In genomic region chr9:77649109-77649812, GRCh38 we compare ENCODE assay signal across 8 cellular contexts. TPM values are rescaled to one million over a fixed set of nuclear protein-coding genes. Genes with fewer than 3 reads are reported as not detected.
DNase-seq lines count a peak whose midpoint lies in the region; ATAC-seq and TF ChIP-seq lines count a peak whose summit lies in the region.

No MANE protein-coding gene starts in this region.

- H3K27me3 ChIP-seq in A673 (replicated peaks; ENCODE audit: insufficient read depth, low read depth, low read length, poor library complexity) = no peaks in the 10 kb centered on the region
- peaks cover 53% of the 10 kb centered on the region for H3K27me3 ChIP-seq in HUES64 (ENCODE audit: insufficient read depth, low read length)
- peaks cover 12% of the 10 kb centered on the region for H3K27me3 ChIP-seq in adrenal gland
- peaks cover 9% of the 10 kb centered on the region for H3K27me3 ChIP-seq in transverse colon

- H3K36me3 ChIP-seq in A673 (ENCODE audit: insufficient read depth, low read length, poor library complexity, severe bottlenecking) (no peaks in the 10 kb centered on the region), HUES64 (ENCODE audit: insufficient read depth, low read length) (no peaks in the 10 kb centered on the region), adrenal gland (replicated peaks in 1 of 2) (no peaks in the 10 kb centered on the region), transverse colon (no peaks in the 10 kb centered on the region)

- POLR2A ChIA-PET in A673 (lab: Charles Lee; ENCODE audit: low non-redundant PET) = no interaction called here

- no peak overlapping the region for H3K4me3 ChIP-seq in A673 (ENCODE audit: low read depth, low read length, poor library complexity, severe bottlenecking)
- peak overlapping the region; percentile 63 for H3K4me3 ChIP-seq in HUES64 (ENCODE audit: low read length)
- H3K4me3 ChIP-seq in adrenal gland = peak overlapping the region in 1 of 4 donors; percentile 64
- H3K4me3 ChIP-seq in transverse colon = peak overlapping the region in 3 of 4 donors; percentile 50 to 64 (median 60)

- no peak overlapping the region for H3K9ac ChIP-seq in HUES64 (ENCODE audit: low read depth, low read length)

- H3K27ac ChIP-seq in A673 (ENCODE audit: low read depth, low read length, poor library complexity, severe bottlenecking) (no peak overlapping the region), HUES64 (ENCODE audit: low read depth, low read length) (no peak overlapping the region), adrenal gland (peak overlapping the region in 2 of 5 donors; percentile 27 to 74), transverse colon (peak overlapping the region; percentile 75 to 84 (median 80))

- DNase-seq in A673 (ENCODE audit: low spot score) = peak; percentile 28
- no peak for DNase-seq in adrenal gland
- DNase-seq in iris pigment epithelial cell (ENCODE audit: low read depth) = peak; percentile 56
- DNase-seq in transverse colon = no peak
- no peak for DNase-seq in GM13977 (ENCODE audit: low spot score)
- no peak for DNase-seq in activated effector memory CD4-positive, alpha-beta T cell treated with anti-CD3 and anti-CD28 coated beads, Interleukin-2, amount 50 U/mL, for 16 hours

- no peak for ATAC-seq in HG03097 (IDR thresholded peaks at IDR 0.05; ENCODE audit: low FRiP score, unreplicated experiment)

- H3K4me1 ChIP-seq in A673 (ENCODE audit: insufficient read depth, low read length, poor library complexity, severe bottlenecking) (peaks cover 6% of the 10 kb centered on the region), HUES64 (ENCODE audit: insufficient read depth, low read length) (peaks cover 16% of the 10 kb centered on the region), adrenal gland (replicated peaks in 1 of 2) (peaks cover 0 to 11% of the 10 kb centered on the region in 2 donors), transverse colon (peaks cover 0 to 26% (median 11%) of the 10 kb centered on the region in 4 donors)

- TF ChIP-seq POLR2A in adrenal gland (IDR thresholded peaks at IDR 0.05) = no peak
- no peak for TF ChIP-seq POLR2A in transverse colon (IDR thresholded peaks at IDR 0.05)

- in situ Hi-C loops in transverse colon (cut with MboI; ENCODE audit: low pct_ligation_motif_present in 1 of 4, low pct_unique_long_range_greater_than_20kb in 1 of 4, low sequenced_read_pairs in 3 of 4) = loop anchor here in 1 of 4 donors (25.0 kb wide), 1 partner anchor 187 kb away; no protein-coding TSS in a partner anchor
- in situ Hi-C loops in GM13977 (cut with MboI; ENCODE audit: low pct_unique_long_range_greater_than_20kb, low sequenced_read_pairs, unreplicated experiment) = no loop called here

- WGBS in HUES64 = 48% methylated on average over 9 of the region's 10 CpGs
- 50 to 60% (median 55%) methylated on average over 10 of the region's 10 CpGs for WGBS in adrenal gland, 4 donors
- 43 to 44% methylated on average over 8 to 10 of the region's 10 CpGs for WGBS in transverse colon (ENCODE audit: low coverage in 1 of 2), 2 donors

- no peak for TF ChIP-seq EP300 in transverse colon (IDR thresholded peaks at IDR 0.05; ENCODE audit: low read depth)

- no TSS peak for BruUV-seq in A673 (replicated peaks; lab: Mats Ljungman, UMichigan)

- intact Hi-C loops in A673 (cut with micrococcal nuclease; ENCODE audit: unreplicated experiment) = no loop called here
- intact Hi-C loops in adrenal gland (cut with DNase I) = loop anchor here (10.0 kb wide), 2 partner anchors 194 to 214 kb away; no protein-coding TSS in a partner anchor
- intact Hi-C loops in transverse colon (cut with DNase I; ENCODE audit: low total_unique reads) = no loop called here

- H3K9me3 ChIP-seq in A673 (ENCODE audit: low read depth, low read length, poor library complexity, severe bottlenecking) (no peaks in the 10 kb centered on the region), HUES64 (ENCODE audit: insufficient read depth, low read depth, low read length) (no peaks in the 10 kb centered on the region), adrenal gland (replicated peaks in 1 of 3) (no peaks in the 10 kb centered on the region), transverse colon (no peaks in the 10 kb centered on the region)

- CTCF ChIA-PET in A673 (lab: Charles Lee) = no interaction called here

- TF ChIP-seq CTCF in A673 (conservative IDR thresholded peaks at IDR 0.05; ENCODE audit: low read depth, low read length) = peak; percentile 43
- peak; percentile 14 to 43 (median 32) for TF ChIP-seq CTCF in adrenal gland (IDR thresholded peaks at IDR 0.05)
- TF ChIP-seq CTCF in transverse colon (IDR thresholded peaks at IDR 0.05) = peak in 4 of 5 experiments; percentile 12 to 43 (median 34)
- TF ChIP-seq CTCF in GM13977 (IDR thresholded peaks at IDR 0.05; ENCODE audit: extremely low read depth, insufficient read depth, missing control alignments) = no peak

RNA-seq across cellular contexts. Expression of gene GNA14, which starts 1.1 kb away (rescaled TPM):
- total RNA-seq in A673 (2021) = 2.7 and 3.8 TPM in 2 replicates
- 6.9 TPM for polyA plus RNA-seq in HUES64 (2013, experiment 1 of 2)
- 8.7 TPM for polyA plus RNA-seq in HUES64 (2013, experiment 2 of 2)
- 10 to 100 TPM in 1 of 8 donors, 1 to 10 TPM in 7; 2.4 to 11.9 (median 5.8) TPM for total RNA-seq in adrenal gland
- 1 to 10 TPM; 1.9 to 3.0 (median 2.5) TPM for polyA plus RNA-seq in adrenal gland
- 10 to 100 TPM in 3 of 4 donors, 1 to 10 TPM in 1; 9.4 to 64.9 (median 16.9) TPM for total RNA-seq in transverse colon

Comparison
In these comparisons a context has a peak if more than half of its experiments do, and no peak if none do; other contexts are left out.
1. DNase-seq: peak in A673 (single experiment) and iris pigment epithelial cell (single experiment); none in adrenal gland (0 of 7), transverse colon (single experiment), GM13977 (single experiment) and activated effector memory CD4-positive, alpha-beta T cell treated with anti-CD3 and anti-CD28 coated beads, Interleukin-2, amount 50 U/mL, for 16 hours (single experiment).
2. H3K27ac ChIP-seq: peak in transverse colon (4 of 4); none in A673 (single experiment) and HUES64 (single experiment).
3. intact Hi-C loops: an anchor here in adrenal gland (10.0 kb wide); none called in A673 and transverse colon.